8 cellular contexts compared by ENCODE assay signal in genomic region chr17:10674696-10675095, GRCh38. TPM values are rescaled to one million over a fixed set of nuclear protein-coding genes. Genes with fewer than 3 reads are reported as not detected.
"Had no signal": no experiment of that assay in that cellular context is flagged by ENCODE, and none has a peak within 500 bp of the region (broad histone marks: within the 10 kb centered on the region; RNA-seq: fewer than 3 reads in every experiment).

No MANE protein-coding gene starts in this region.

- DNase-seq: GM23248, GOT3, H7, HCEC 1CT had no signal

- H3K9me3 Mint-ChIP-seq: IgD-negative memory B cell had no signal

- H3K27ac ChIP-seq: GM23248, HL-60 had no signal

- ATAC-seq: HepG2 had no signal

- H3K4me3 ChIP-seq: GM23248 had no signal

- H3K4me1 Mint-ChIP-seq: IgD-negative memory B cell had no signal

- H3K9ac ChIP-seq: GM23248 had no signal

- H3K27ac Mint-ChIP-seq: IgD-negative memory B cell had no signal

- H3K4me3 Mint-ChIP-seq: IgD-negative memory B cell had no signal

- H3K27me3 Mint-ChIP-seq: IgD-negative memory B cell had no signal

- H2AFZ ChIP-seq: GM23248 had no signal

RNA-seq across cellular contexts. Expression of gene MYH3, which starts 17.6 kb away (rescaled TPM):
- total RNA-seq: H4 had no signal

RNA-seq across cellular contexts. Expression of gene TMEM220, which starts 55.1 kb away (rescaled TPM):
- total RNA-seq: H4 had no signal
